Comparison of ENCODE assay signal across 14 cellular contexts in genomic region chr1:197269053-197269452, GRCh38. TPM values are rescaled to one million over a fixed set of nuclear protein-coding genes. Genes with fewer than 3 reads are reported as not detected.
A peak's percentile ranks its signal among the peaks of the same experiment; 100 is the strongest.
DNase-seq lines count a peak whose midpoint lies in the region; ATAC-seq and TF ChIP-seq lines count a peak whose summit lies in the region.
"Had no signal": no experiment of that assay in that cellular context is flagged by ENCODE, and none has a peak within 500 bp of the region (broad histone marks: within the 10 kb centered on the region; RNA-seq: fewer than 3 reads in every experiment).

No MANE protein-coding gene starts in this region.

- H3K4me1 ChIP-seq in right atrium auricular region (no peaks in the 10 kb centered on the region), Karpas-422 (ENCODE audit: low read length) (no peaks in the 10 kb centered on the region)

- H3K4me2 ChIP-seq in Karpas-422 (ENCODE audit: low read depth, low read length, poor library complexity, severe bottlenecking), result no peak overlapping the region
- H3K4me2 ChIP-seq: KMS-11 had no signal

- no peak overlapping the region for H2AFZ ChIP-seq in Karpas-422 (ENCODE audit: low read length)

- H3K9me3 Mint-ChIP-seq in activated naive CD4-positive, alpha-beta T cell treated with anti-CD3 and anti-CD28 coated beads, Interleukin-2, amount 50 U/mL, for 72 hours, result no peaks in the 10 kb centered on the region
- H3K9me3 Mint-ChIP-seq: activated T-helper 17 cell treated with anti-CD3 and anti-CD28 coated beads, Interleukin-2, amount 50 U/mL, for 72 hours had no signal

- no peaks in the 10 kb centered on the region for H3K9me3 ChIP-seq in right atrium auricular region
- no peaks in the 10 kb centered on the region for H3K9me3 ChIP-seq in Karpas-422 (ENCODE audit: low read length)
- H3K9me3 ChIP-seq: tibial nerve had no signal

- ATAC-seq in Right ventricle myocardium inferior, result peak; percentile 48
- no peak for ATAC-seq in activated naive CD4-positive, alpha-beta T cell treated with anti-CD3 and anti-CD28 coated beads, Interleukin-2, amount 50 U/mL, for 72 hours
- ATAC-seq: activated T-helper 17 cell treated with anti-CD3 and anti-CD28 coated beads, Interleukin-2, amount 50 U/mL, for 72 hours had no signal

- H3K9ac ChIP-seq in Karpas-422 (ENCODE audit: low read length), result no peak overlapping the region
- H3K9ac ChIP-seq: KMS-11 had no signal

- no peaks in the 10 kb centered on the region for H3K79me2 ChIP-seq in Karpas-422 (ENCODE audit: low read length)

- H3K27me3 ChIP-seq in right atrium auricular region (no peaks in the 10 kb centered on the region), dorsolateral prefrontal cortex (no peaks in the 10 kb centered on the region), Karpas-422 (ENCODE audit: low read length) (no peaks in the 10 kb centered on the region)
- H3K27me3 ChIP-seq: tibial nerve had no signal

- intact Hi-C loops in Right ventricle myocardium inferior (cut with DNase I), result no loop called here
- intact Hi-C loops in dorsolateral prefrontal cortex (cut with DNase I), result loop anchor here in 1 of 2 donors (5.0 kb wide), 1 partner anchor 43 kb away; no protein-coding TSS in a partner anchor

- no peaks in the 10 kb centered on the region for H3K36me3 Mint-ChIP-seq in activated naive CD4-positive, alpha-beta T cell treated with anti-CD3 and anti-CD28 coated beads, Interleukin-2, amount 50 U/mL, for 72 hours

- no peaks in the 10 kb centered on the region for H4K20me1 ChIP-seq in Karpas-422 (ENCODE audit: insufficient read depth, low read depth, low read length)

- H3K27ac ChIP-seq in right atrium auricular region, result no peak overlapping the region
- H3K27ac ChIP-seq in dorsolateral prefrontal cortex, result peak overlapping the region in 58 of 59 donors; percentile 18 to 89 (median 78)
- peak overlapping the region; percentile 46 for H3K27ac ChIP-seq in substantia nigra (ENCODE audit: low read depth, low read length, poor library complexity, severe bottlenecking)
- H3K27ac ChIP-seq in Karpas-422 (ENCODE audit: low read length), result no peak overlapping the region
- H3K27ac ChIP-seq: KMS-11, skin epidermis, tibial nerve had no signal

- no peak overlapping the region for H3K4me3 ChIP-seq in right atrium auricular region
- peak overlapping the region; percentile 26 to 71 (median 55) for H3K4me3 ChIP-seq in dorsolateral prefrontal cortex
- H3K4me3 ChIP-seq in Karpas-422 (ENCODE audit: low read length), result no peak overlapping the region
- H3K4me3 ChIP-seq: skin epidermis, tibial nerve had no signal

- no peak overlapping the region for H3K27ac Mint-ChIP-seq in activated naive CD4-positive, alpha-beta T cell treated with anti-CD3 and anti-CD28 coated beads, Interleukin-2, amount 50 U/mL, for 72 hours
- H3K27ac Mint-ChIP-seq: activated T-helper 17 cell treated with anti-CD3 and anti-CD28 coated beads, Interleukin-2, amount 50 U/mL, for 72 hours had no signal

- no peaks in the 10 kb centered on the region for H3K9me2 ChIP-seq in Karpas-422 (replicated peaks; ENCODE audit: insufficient read depth, low read length)

- H3K36me3 ChIP-seq in right atrium auricular region (no peaks in the 10 kb centered on the region), Karpas-422 (ENCODE audit: insufficient read depth, low read length) (no peaks in the 10 kb centered on the region)
- H3K36me3 ChIP-seq: tibial nerve had no signal

- TF ChIP-seq CTCF in right atrium auricular region (IDR thresholded peaks at IDR 0.05) (no peak), dorsolateral prefrontal cortex (IDR thresholded peaks at IDR 0.05 in 54 of 56, conservative IDR thresholded peaks at IDR 0.05 in 2 of 56; ENCODE audit: low read depth in 1 of 56, partially characterized antibody in 56 of 56) (peak in 2 of 56 donors; percentile 8 to 15)

- DNase-seq in Right ventricle myocardium inferior (ENCODE audit: missing footprints) (no peak), right atrium auricular region (ENCODE audit: low spot score) (no peak), NCI-H69 (lab: John Stamatoyannopoulos, UW) (peak; percentile 97), dorsolateral prefrontal cortex (peak in 6 of 10 donors; percentile 25 to 63 (median 50)), substantia nigra (lab: John Stamatoyannopoulos, UW) (peak in 34 of 49 donors; percentile 3 to 77 (median 34)), Karpas-422 (no peak)
- no peak for DNase-seq in activated naive CD4-positive, alpha-beta T cell treated with anti-CD3 and anti-CD28 coated beads, Interleukin-2, amount 50 U/mL, for 72 hours (ENCODE audit: low spot score in 2 of 2)
- DNase-seq in stimulated activated CD4-positive, alpha-beta T cell treated with anti-CD3 and anti-CD28 coated beads, Interleukin-12 subunit alpha, Interleukin-12 subunit beta, amount 100 ng/mL, for 4 hours, result no peak
- DNase-seq: 8988T; activated CD4-positive, alpha-beta T cell treated with anti-CD3 and anti-CD28 coated beads for 48 hours had no signal

RNA-seq across cellular contexts. Expression of gene CRB1, which starts 1.0 kb away (rescaled TPM):
- total RNA-seq in Right ventricle myocardium inferior (0.16 TPM), right atrium auricular region (under 1 TPM; 0.11 to 0.75 TPM), dorsolateral prefrontal cortex (10 to 100 TPM; 12.9 to 50.8 (median 23.3) TPM)
- under 1 TPM; 0.10 to 0.20 TPM for total RNA-seq in activated naive CD4-positive, alpha-beta T cell treated with anti-CD3 and anti-CD28 coated beads, Interleukin-2, amount 50 U/mL, for 72 hours
- not detected in 2 replicates for total RNA-seq in Karpas-422 (2014; rRNA removed; shearing (Covaris generic); ENCODE audit: low replicate concordance)

Comparison
In these comparisons a context has a peak if more than half of its experiments do, and no peak if none do; other contexts are left out.
1. DNase-seq: peak in NCI-H69 (single experiment), dorsolateral prefrontal cortex (6 of 10) and substantia nigra (34 of 49); none in Right ventricle myocardium inferior (single experiment), right atrium auricular region (single experiment), activated naive CD4-positive, alpha-beta T cell treated with anti-CD3 and anti-CD28 coated beads, Interleukin-2, amount 50 U/mL, for 72 hours (0 of 2), Karpas-422 (single experiment) and stimulated activated CD4-positive, alpha-beta T cell treated with anti-CD3 and anti-CD28 coated beads, Interleukin-12 subunit alpha, Interleukin-12 subunit beta, amount 100 ng/mL, for 4 hours (single experiment).
2. H3K27ac ChIP-seq: peak in dorsolateral prefrontal cortex (58 of 59) and substantia nigra (single experiment); none in right atrium auricular region (0 of 2) and Karpas-422 (single experiment).
3. H3K4me3 ChIP-seq: peak in dorsolateral prefrontal cortex (59 of 59); none in right atrium auricular region (0 of 2) and Karpas-422 (single experiment).
4. RNA of gene CRB1, which starts 1.0 kb away (total RNA-seq): 12.9 to 50.8 TPM in dorsolateral prefrontal cortex; 0.11 to 0.75 TPM in right atrium auricular region, 0.10 to 0.20 TPM in activated naive CD4-positive, alpha-beta T cell treated with anti-CD3 and anti-CD28 coated beads, Interleukin-2, amount 50 U/mL, for 72 hours, 0.16 TPM in Right ventricle myocardium inferior (single experiment) and not detected in Karpas-422; every median in the first group is over 4 times any median in the second.